Comparison of ENCODE assay signal across 19 cellular contexts in the genomic region with DNA sequence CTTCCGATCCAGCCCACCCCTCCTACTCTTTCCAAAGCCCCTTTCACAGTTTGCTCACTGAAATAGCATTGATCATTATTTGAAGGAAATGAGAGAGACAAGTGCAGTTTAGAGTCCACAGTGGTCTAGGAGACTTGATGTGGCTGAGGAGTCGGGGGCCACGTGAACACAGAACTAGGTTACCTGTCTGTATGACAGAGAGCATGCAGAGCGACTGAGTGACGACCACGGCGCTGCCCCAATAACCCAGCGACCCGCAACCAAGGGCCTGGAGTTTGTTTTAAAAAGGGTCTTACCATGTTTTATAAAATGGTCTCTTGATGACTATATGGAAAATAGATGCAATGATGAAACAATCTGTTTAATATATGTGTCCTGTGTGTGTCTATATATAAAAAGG.
"Had no signal": no experiment of that assay in that cellular context is flagged by ENCODE, and none has a peak within 500 bp of the region (broad histone marks: within the 10 kb centered on the region; RNA-seq: fewer than 3 reads in every experiment).

No MANE protein-coding gene starts in this region.

- H3K4me1 Mint-ChIP-seq: activated CD4-positive, alpha-beta T cell treated with anti-CD3 and anti-CD28 coated beads, Interleukin-2, amount 10 ng/mL, durations not matched to agents 7 days and 5 days; activated naive CD8-positive, alpha-beta T cell treated with anti-CD3 and anti-CD28 coated beads for 36 hours; stimulated activated naive CD8-positive, alpha-beta T cell treated with anti-CD3 and anti-CD28 coated beads, Interleukin-15, amount 100 ng/mL, for 72 hours had no signal

- H3K9me3 ChIP-seq: body of pancreas had no signal

- H3K27ac Mint-ChIP-seq: activated naive CD8-positive, alpha-beta T cell treated with anti-CD3 and anti-CD28 coated beads for 36 hours; dendritic cell treated with granulocyte-macrophage colony-stimulating factor and Interleukin-4, amounts not matched to agents 40 ng/mL and 50 ng/mL, for 4 days; T-cell had no signal

- H3K27me3 Mint-ChIP-seq: activated CD4-positive, alpha-beta T cell treated with anti-CD3 and anti-CD28 coated beads, Interleukin-2, amount 10 ng/mL, durations not matched to agents 7 days and 5 days; activated naive CD8-positive, alpha-beta T cell treated with anti-CD3 and anti-CD28 coated beads for 36 hours; dendritic cell treated with granulocyte-macrophage colony-stimulating factor and Interleukin-4, amounts not matched to agents 40 ng/mL and 50 ng/mL, for 4 days; naive thymus-derived CD8-positive, alpha-beta T cell; stimulated activated naive CD8-positive, alpha-beta T cell treated with anti-CD3 and anti-CD28 coated beads, Interleukin-15, amount 100 ng/mL, for 72 hours; T-cell had no signal

- H3K4me1 ChIP-seq: body of pancreas had no signal

- H3K9me3 Mint-ChIP-seq: activated CD4-positive, alpha-beta T cell treated with anti-CD3 and anti-CD28 coated beads, Interleukin-2, amount 10 ng/mL, durations not matched to agents 7 days and 5 days; activated naive CD8-positive, alpha-beta T cell treated with anti-CD3 and anti-CD28 coated beads for 36 hours; dendritic cell treated with granulocyte-macrophage colony-stimulating factor and Interleukin-4, amounts not matched to agents 40 ng/mL and 50 ng/mL, for 4 days; naive thymus-derived CD8-positive, alpha-beta T cell; stimulated activated naive CD8-positive, alpha-beta T cell treated with anti-CD3 and anti-CD28 coated beads, Interleukin-15, amount 100 ng/mL, for 72 hours; T-cell had no signal

- H3K27me3 ChIP-seq: body of pancreas had no signal

- ATAC-seq: activated CD4-positive, CD25-positive, alpha-beta regulatory T cell treated with anti-CD3 and anti-CD28 coated beads, Interleukin-2, amount 50 U/mL, for 24 hours; body of pancreas; left cardiac atrium; naive thymus-derived CD8-positive, alpha-beta T cell; SK-N-SH treated with all-trans-retinoic acid at 6 μM for 48 hours; stimulated activated naive CD8-positive, alpha-beta T cell treated with anti-CD3 and anti-CD28 coated beads, Interleukin-15, amount 100 ng/mL, for 72 hours; T-cell had no signal

- H3K4me3 Mint-ChIP-seq: activated CD4-positive, alpha-beta T cell treated with anti-CD3 and anti-CD28 coated beads, Interleukin-2, amount 10 ng/mL, durations not matched to agents 7 days and 5 days; activated naive CD8-positive, alpha-beta T cell treated with anti-CD3 and anti-CD28 coated beads for 36 hours; dendritic cell treated with granulocyte-macrophage colony-stimulating factor and Interleukin-4, amounts not matched to agents 40 ng/mL and 50 ng/mL, for 4 days; stimulated activated naive CD8-positive, alpha-beta T cell treated with anti-CD3 and anti-CD28 coated beads, Interleukin-15, amount 100 ng/mL, for 72 hours; T-cell had no signal

- DNase-seq: activated CD4-positive, alpha-beta T cell treated with anti-CD3 and anti-CD28 coated beads, Interleukin-2, amount 10 ng/mL, durations not matched to agents 7 days and 5 days; activated naive CD8-positive, alpha-beta T cell treated with anti-CD3 and anti-CD28 coated beads for 36 hours; amniotic stem cell; body of pancreas; effector CD8-positive, alpha-beta T cell; left cardiac atrium; mesenchymal stem cell; nucleus accumbens; retina; stimulated activated CD4-positive, alpha-beta T cell treated with anti-CD3 and anti-CD28 coated beads, Interleukin-12 subunit alpha, Interleukin-12 subunit beta, amount 100 ng/mL, for 4 hours; stimulated activated CD4-positive, alpha-beta T cell treated with anti-CD3 and anti-CD28 coated beads, Interleukin-1b, Interleukin-23, amount 100 ng/mL, for 48 hours; stimulated activated naive CD8-positive, alpha-beta T cell treated with anti-CD3 and anti-CD28 coated beads, Interleukin-15, amount 100 ng/mL, for 72 hours; T-cell; T1000; trophoblast cell had no signal

- H3K27ac ChIP-seq: body of pancreas had no signal
